Comparison of ENCODE assay signal across 1 cellular context in the genomic region with DNA sequence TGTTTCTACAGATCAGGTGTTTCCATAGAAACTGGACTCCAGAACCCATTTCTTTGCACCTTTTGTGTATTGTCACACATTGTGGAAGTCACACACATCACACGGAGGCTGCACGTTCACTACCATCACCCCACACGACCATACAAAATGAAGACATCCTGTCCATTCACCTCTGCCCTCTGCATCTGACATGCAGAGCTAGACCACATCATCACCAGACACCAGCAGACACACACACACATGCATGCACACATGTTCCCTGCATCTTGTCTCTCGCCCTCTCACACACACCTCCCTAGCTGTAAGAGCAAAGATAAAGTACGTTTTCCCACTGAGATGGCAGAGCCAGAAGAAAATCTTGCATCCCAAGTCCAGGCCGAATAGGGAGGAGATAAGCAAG.
TF ChIP-seq lines count a peak whose summit lies in the region.

No MANE protein-coding gene starts in this region.

TF ChIP-seq in WTC11, 78 proteins besides CTCF, POLR2A, EP300 and RAD21 (continued from another document):
- TF ChIP-seq, protein P1, sequence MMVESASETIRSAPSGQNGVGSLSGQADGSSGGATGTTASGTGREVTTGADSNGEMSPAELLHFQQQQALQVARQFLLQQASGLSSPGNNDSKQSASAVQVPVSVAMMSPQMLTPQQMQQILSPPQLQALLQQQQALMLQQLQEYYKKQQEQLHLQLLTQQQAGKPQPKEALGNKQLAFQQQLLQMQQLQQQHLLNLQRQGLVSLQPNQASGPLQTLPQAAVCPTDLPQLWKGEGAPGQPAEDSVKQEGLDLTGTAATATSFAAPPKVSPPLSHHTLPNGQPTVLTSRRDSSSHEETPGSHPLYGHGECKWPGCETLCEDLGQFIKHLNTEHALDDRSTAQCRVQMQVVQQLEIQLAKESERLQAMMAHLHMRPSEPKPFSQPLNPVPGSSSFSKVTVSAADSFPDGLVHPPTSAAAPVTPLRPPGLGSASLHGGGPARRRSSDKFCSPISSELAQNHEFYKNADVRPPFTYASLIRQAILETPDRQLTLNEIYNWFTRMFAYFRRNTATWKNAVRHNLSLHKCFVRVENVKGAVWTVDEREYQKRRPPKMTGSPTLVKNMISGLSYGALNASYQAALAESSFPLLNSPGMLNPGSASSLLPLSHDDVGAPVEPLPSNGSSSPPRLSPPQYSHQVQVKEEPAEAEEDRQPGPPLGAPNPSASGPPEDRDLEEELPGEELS (CRISPR knock-in tag; IDR thresholded peaks at IDR 0.05), result no peak
- no peak for TF ChIP-seq NR3C1 (CRISPR knock-in tag; conservative IDR thresholded peaks at IDR 0.05; ENCODE audit: low read depth)
- no peak for TF ChIP-seq SMAD4 (CRISPR knock-in tag; IDR thresholded peaks at IDR 0.05)
- TF ChIP-seq FOXJ3 (CRISPR knock-in tag; IDR thresholded peaks at IDR 0.05; ENCODE audit: borderline replicate concordance), result no peak
- no peak for TF ChIP-seq TEAD1 (CRISPR knock-in tag; IDR thresholded peaks at IDR 0.05)
- TF ChIP-seq, protein P2, sequence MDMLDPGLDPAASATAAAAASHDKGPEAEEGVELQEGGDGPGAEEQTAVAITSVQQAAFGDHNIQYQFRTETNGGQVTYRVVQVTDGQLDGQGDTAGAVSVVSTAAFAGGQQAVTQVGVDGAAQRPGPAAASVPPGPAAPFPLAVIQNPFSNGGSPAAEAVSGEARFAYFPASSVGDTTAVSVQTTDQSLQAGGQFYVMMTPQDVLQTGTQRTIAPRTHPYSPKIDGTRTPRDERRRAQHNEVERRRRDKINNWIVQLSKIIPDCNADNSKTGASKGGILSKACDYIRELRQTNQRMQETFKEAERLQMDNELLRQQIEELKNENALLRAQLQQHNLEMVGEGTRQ (CRISPR knock-in tag; IDR thresholded peaks at IDR 0.05), result no peak
- TF ChIP-seq, protein P3, sequence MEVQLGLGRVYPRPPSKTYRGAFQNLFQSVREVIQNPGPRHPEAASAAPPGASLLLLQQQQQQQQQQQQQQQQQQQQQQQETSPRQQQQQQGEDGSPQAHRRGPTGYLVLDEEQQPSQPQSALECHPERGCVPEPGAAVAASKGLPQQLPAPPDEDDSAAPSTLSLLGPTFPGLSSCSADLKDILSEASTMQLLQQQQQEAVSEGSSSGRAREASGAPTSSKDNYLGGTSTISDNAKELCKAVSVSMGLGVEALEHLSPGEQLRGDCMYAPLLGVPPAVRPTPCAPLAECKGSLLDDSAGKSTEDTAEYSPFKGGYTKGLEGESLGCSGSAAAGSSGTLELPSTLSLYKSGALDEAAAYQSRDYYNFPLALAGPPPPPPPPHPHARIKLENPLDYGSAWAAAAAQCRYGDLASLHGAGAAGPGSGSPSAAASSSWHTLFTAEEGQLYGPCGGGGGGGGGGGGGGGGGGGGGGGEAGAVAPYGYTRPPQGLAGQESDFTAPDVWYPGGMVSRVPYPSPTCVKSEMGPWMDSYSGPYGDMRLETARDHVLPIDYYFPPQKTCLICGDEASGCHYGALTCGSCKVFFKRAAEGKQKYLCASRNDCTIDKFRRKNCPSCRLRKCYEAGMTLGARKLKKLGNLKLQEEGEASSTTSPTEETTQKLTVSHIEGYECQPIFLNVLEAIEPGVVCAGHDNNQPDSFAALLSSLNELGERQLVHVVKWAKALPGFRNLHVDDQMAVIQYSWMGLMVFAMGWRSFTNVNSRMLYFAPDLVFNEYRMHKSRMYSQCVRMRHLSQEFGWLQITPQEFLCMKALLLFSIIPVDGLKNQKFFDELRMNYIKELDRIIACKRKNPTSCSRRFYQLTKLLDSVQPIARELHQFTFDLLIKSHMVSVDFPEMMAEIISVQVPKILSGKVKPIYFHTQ (CRISPR knock-in tag; IDR thresholded peaks at IDR 0.05), result no peak
- TF ChIP-seq, protein P4, sequence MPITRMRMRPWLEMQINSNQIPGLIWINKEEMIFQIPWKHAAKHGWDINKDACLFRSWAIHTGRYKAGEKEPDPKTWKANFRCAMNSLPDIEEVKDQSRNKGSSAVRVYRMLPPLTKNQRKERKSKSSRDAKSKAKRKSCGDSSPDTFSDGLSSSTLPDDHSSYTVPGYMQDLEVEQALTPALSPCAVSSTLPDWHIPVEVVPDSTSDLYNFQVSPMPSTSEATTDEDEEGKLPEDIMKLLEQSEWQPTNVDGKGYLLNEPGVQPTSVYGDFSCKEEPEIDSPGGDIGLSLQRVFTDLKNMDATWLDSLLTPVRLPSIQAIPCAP (CRISPR knock-in tag; IDR thresholded peaks at IDR 0.05), result no peak
- TF ChIP-seq, protein P5, sequence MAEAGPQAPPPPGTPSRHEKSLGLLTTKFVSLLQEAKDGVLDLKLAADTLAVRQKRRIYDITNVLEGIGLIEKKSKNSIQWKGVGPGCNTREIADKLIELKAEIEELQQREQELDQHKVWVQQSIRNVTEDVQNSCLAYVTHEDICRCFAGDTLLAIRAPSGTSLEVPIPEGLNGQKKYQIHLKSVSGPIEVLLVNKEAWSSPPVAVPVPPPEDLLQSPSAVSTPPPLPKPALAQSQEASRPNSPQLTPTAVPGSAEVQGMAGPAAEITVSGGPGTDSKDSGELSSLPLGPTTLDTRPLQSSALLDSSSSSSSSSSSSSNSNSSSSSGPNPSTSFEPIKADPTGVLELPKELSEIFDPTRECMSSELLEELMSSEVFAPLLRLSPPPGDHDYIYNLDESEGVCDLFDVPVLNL (CRISPR knock-in tag; IDR thresholded peaks at IDR 0.05; ENCODE audit: borderline replicate concordance, low read depth), result no peak
- TF ChIP-seq, protein P6, sequence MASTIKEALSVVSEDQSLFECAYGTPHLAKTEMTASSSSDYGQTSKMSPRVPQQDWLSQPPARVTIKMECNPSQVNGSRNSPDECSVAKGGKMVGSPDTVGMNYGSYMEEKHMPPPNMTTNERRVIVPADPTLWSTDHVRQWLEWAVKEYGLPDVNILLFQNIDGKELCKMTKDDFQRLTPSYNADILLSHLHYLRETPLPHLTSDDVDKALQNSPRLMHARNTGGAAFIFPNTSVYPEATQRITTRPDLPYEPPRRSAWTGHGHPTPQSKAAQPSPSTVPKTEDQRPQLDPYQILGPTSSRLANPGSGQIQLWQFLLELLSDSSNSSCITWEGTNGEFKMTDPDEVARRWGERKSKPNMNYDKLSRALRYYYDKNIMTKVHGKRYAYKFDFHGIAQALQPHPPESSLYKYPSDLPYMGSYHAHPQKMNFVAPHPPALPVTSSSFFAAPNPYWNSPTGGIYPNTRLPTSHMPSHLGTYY (CRISPR knock-in tag; IDR thresholded peaks at IDR 0.05), result no peak
- TF ChIP-seq, protein P7, sequence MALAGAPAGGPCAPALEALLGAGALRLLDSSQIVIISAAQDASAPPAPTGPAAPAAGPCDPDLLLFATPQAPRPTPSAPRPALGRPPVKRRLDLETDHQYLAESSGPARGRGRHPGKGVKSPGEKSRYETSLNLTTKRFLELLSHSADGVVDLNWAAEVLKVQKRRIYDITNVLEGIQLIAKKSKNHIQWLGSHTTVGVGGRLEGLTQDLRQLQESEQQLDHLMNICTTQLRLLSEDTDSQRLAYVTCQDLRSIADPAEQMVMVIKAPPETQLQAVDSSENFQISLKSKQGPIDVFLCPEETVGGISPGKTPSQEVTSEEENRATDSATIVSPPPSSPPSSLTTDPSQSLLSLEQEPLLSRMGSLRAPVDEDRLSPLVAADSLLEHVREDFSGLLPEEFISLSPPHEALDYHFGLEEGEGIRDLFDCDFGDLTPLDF (CRISPR knock-in tag; IDR thresholded peaks at IDR 0.05), result no peak
- no peak for TF ChIP-seq SOX15 (CRISPR knock-in tag; IDR thresholded peaks at IDR 0.05)
- no peak for TF ChIP-seq ZNF423 (CRISPR knock-in tag; IDR thresholded peaks at IDR 0.05)
- no peak for TF ChIP-seq GABPB1 (CRISPR knock-in tag; IDR thresholded peaks at IDR 0.05)
- TF ChIP-seq TCF7 (CRISPR knock-in tag; IDR thresholded peaks at IDR 0.05; ENCODE audit: low read depth), result no peak
- TF ChIP-seq, protein P8, sequence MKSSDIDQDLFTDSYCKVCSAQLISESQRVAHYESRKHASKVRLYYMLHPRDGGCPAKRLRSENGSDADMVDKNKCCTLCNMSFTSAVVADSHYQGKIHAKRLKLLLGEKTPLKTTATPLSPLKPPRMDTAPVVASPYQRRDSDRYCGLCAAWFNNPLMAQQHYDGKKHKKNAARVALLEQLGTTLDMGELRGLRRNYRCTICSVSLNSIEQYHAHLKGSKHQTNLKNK (CRISPR knock-in tag; IDR thresholded peaks at IDR 0.05), result no peak
